ENCODE assay signal across 19 cellular contexts in the genomic region with DNA sequence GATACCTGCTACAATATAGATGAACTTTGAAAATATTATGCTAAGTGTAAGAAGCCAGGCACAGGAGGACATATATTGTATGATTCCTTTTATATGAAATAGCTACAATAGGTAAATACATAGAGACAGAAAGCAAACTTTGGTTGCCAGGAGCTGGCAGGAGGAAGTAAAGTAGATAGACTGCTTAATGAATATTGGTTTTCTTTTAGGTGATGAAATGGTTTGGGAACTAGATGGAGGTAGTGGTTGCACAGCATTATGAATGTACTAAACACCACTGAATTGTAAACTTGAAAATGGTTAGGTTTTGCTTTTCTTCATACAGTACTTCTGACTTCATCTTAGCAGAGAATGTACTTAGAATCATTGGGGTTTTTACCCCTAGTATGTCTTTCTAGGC.
"Had no signal": no experiment of that assay in that cellular context is flagged by ENCODE, and none has a peak within 500 bp of the region (broad histone marks: within the 10 kb centered on the region; RNA-seq: fewer than 3 reads in every experiment).

No MANE protein-coding gene starts in this region.

- H3K27ac Mint-ChIP-seq: stimulated activated memory B cell treated with anti-CD40 and anti-IgM and Interleukin-4, amounts not matched to agents 10 μg/mL and 1 μg/mL and 100 μg/mL, for 72 hours had no signal

- H3K4me3 ChIP-seq: body of pancreas, coronary artery, esophagus muscularis mucosa, left lung, thyroid gland had no signal

- DNase-seq: activated CD4-positive, alpha-beta T cell treated with anti-CD3 and anti-CD28 coated beads, Interleukin-2, amount 50 U/mL, for 48 hours; activated CD4-positive, CD25-positive, alpha-beta regulatory T cell treated with anti-CD3 and anti-CD28 coated beads, Interleukin-2, amount 50 U/mL, for 72 hours; activated effector memory CD4-positive, alpha-beta T cell treated with Interleukin-2 at 50 U/mL for 16 hours; amniotic stem cell; body of pancreas; caudate nucleus; hippocampal formation; kidney; left lung; mammary epithelial cell; retina; stimulated activated CD4-positive, alpha-beta T cell treated with anti-CD3 and anti-CD28 coated beads, Interleukin-2, amount 100 ng/mL, for 48 hours; thyroid gland had no signal

- ATAC-seq: body of pancreas; left lung; stimulated activated memory B cell treated with anti-CD40 and anti-IgM and Interleukin-4, amounts not matched to agents 10 μg/mL and 1 μg/mL and 100 μg/mL, for 72 hours had no signal

- H3K27me3 Mint-ChIP-seq: activated naive CD4-positive, alpha-beta T cell treated with anti-CD3 and anti-CD28 coated beads, Interleukin-2, amount 50 U/mL, for 24 hours; stimulated activated memory B cell treated with anti-CD40 and anti-IgM and Interleukin-4, amounts not matched to agents 10 μg/mL and 1 μg/mL and 100 μg/mL, for 72 hours had no signal

- H3K9me3 Mint-ChIP-seq: activated naive CD4-positive, alpha-beta T cell treated with anti-CD3 and anti-CD28 coated beads, Interleukin-2, amount 50 U/mL, for 24 hours; neural crest cell; stimulated activated memory B cell treated with anti-CD40 and anti-IgM and Interleukin-4, amounts not matched to agents 10 μg/mL and 1 μg/mL and 100 μg/mL, for 72 hours had no signal

- H3K27me3 ChIP-seq: body of pancreas, esophagus muscularis mucosa, left lung, thyroid gland had no signal

- H3K4me3 Mint-ChIP-seq: activated naive CD4-positive, alpha-beta T cell treated with anti-CD3 and anti-CD28 coated beads, Interleukin-2, amount 50 U/mL, for 24 hours; neural crest cell; stimulated activated memory B cell treated with anti-CD40 and anti-IgM and Interleukin-4, amounts not matched to agents 10 μg/mL and 1 μg/mL and 100 μg/mL, for 72 hours had no signal

- H3K79me2 ChIP-seq: parathyroid adenoma had no signal

- H3K9me3 ChIP-seq: body of pancreas, esophagus muscularis mucosa, left lung, thyroid gland had no signal

- H2AFZ ChIP-seq: parathyroid adenoma had no signal

- H3K4me1 ChIP-seq: body of pancreas, left lung, parathyroid adenoma, thyroid gland had no signal

- H3K27ac ChIP-seq: body of pancreas, coronary artery, esophagus muscularis mucosa, left lung, parathyroid adenoma, thyroid gland had no signal

- H3K4me1 Mint-ChIP-seq: neural crest cell had no signal

- H3K9ac ChIP-seq: parathyroid adenoma had no signal
